In genomic region chr3:52330194-52330805, GRCh38 we compare ENCODE assay signal across 1 cellular context.
TF ChIP-seq lines count a peak whose summit lies in the region.

No MANE protein-coding gene starts in this region.

TF ChIP-seq in GM23338, 12 proteins besides CTCF, POLR2A, EP300 and RAD21:
- no peak for TF ChIP-seq ZNF462 (CRISPR knock-in tag; IDR thresholded peaks at IDR 0.05)
- TF ChIP-seq ZNF331 (CRISPR knock-in tag; IDR thresholded peaks at IDR 0.05; ENCODE audit: low read depth) = no peak
- no peak for TF ChIP-seq CREB1 (CRISPR knock-in tag; IDR thresholded peaks at IDR 0.05; ENCODE audit: low read depth)
- TF ChIP-seq REST (IDR thresholded peaks at IDR 0.05; ENCODE audit: unreplicated experiment) = no peak
- TF ChIP-seq STAT1 (IDR thresholded peaks at IDR 0.05; ENCODE audit: unreplicated experiment) = no peak
- TF ChIP-seq EZH2 (IDR thresholded peaks at IDR 0.05; ENCODE audit: low read depth, unreplicated experiment) = no peak
- TF ChIP-seq JUNB (IDR thresholded peaks at IDR 0.05; ENCODE audit: unreplicated experiment) = no peak
- no peak for TF ChIP-seq ETS1 (IDR thresholded peaks at IDR 0.05)
- no peak for TF ChIP-seq POLR2AphosphoS5 (IDR thresholded peaks at IDR 0.05; ENCODE audit: low read depth)
